10 cellular contexts compared by ENCODE assay signal in genomic region chr16:28063047-28063521, GRCh38. TPM values are rescaled to one million over a fixed set of nuclear protein-coding genes. Genes with fewer than 3 reads are reported as not detected.
DNase-seq lines count a peak whose midpoint lies in the region; ATAC-seq lines count a peak whose summit lies in the region.
"Had no signal": no experiment of that assay in that cellular context is flagged by ENCODE, and none has a peak within 500 bp of the region (broad histone marks: within the 10 kb centered on the region; RNA-seq: fewer than 3 reads in every experiment).

No MANE protein-coding gene starts in this region.

- WGBS in right cardiac atrium = under 1% methylated on average over 71 of the region's 71 CpGs

- H3K4me3 ChIP-seq in right cardiac atrium (ENCODE audit: low read length) (peak overlapping the region; percentile 73), skeletal muscle tissue (ENCODE audit: low read length in 3 of 3) (peak overlapping the region in 2 of 3 donors; percentile 36 to 41)

- intact Hi-C loops in right cardiac atrium (cut with DNase I) = loop anchor here in 2 of 4 donors (5.0 to 10.0 kb wide), 3 partner anchors 86 to 428 kb away; no protein-coding TSS in a partner anchor

- DNase-seq in NCI-H1417 (lab: John Stamatoyannopoulos, UW) = peak in 2 of 3 experiments; percentile 28 to 39
- no peak for DNase-seq in NCI-H1417 treated with DMSO at 0.1 percent for 48 hours (lab: John Stamatoyannopoulos, UW)
- DNase-seq in NOMO-1 (lab: John Stamatoyannopoulos, UW; ENCODE audit: unreplicated experiment in 2 of 2) = peak; percentile 37 to 39
- no peak for DNase-seq in right cardiac atrium
- DNase-seq in islet precursor cell = no peak
- DNase-seq in HK-2 (ENCODE audit: unreplicated experiment) = no peak

- no peaks in the 10 kb centered on the region for H3K9me3 ChIP-seq in right cardiac atrium (ENCODE audit: control insufficient read depth, low read length)
- H3K9me3 ChIP-seq in skeletal muscle tissue (ENCODE audit: control insufficient read depth in 3 of 3, low read length in 3 of 3) = no peaks in the 10 kb centered on the region

- H3K9ac ChIP-seq in skeletal muscle tissue (ENCODE audit: low read depth in 1 of 3, low read length in 3 of 3) = no peak overlapping the region

- no peak for ATAC-seq in right cardiac atrium
- ATAC-seq in HG02981 (IDR thresholded peaks at IDR 0.05; ENCODE audit: unreplicated experiment) = no peak
- ATAC-seq: HCT116 had no signal

- peak overlapping the region; percentile 31 for H3K27ac ChIP-seq in right cardiac atrium (ENCODE audit: low read length)
- no peak overlapping the region for H3K27ac ChIP-seq in skeletal muscle tissue (ENCODE audit: low read depth, low read length)

- no peaks in the 10 kb centered on the region for H3K27me3 ChIP-seq in right cardiac atrium (ENCODE audit: control insufficient read depth, insufficient read depth)
- H3K27me3 ChIP-seq in skeletal muscle tissue (ENCODE audit: control insufficient read depth in 3 of 3, insufficient read depth in 3 of 3, low read length in 3 of 3) = peaks cover 35 to 56% (median 51%) of the 10 kb centered on the region in 3 donors

- no peaks in the 10 kb centered on the region for H3K36me3 ChIP-seq in skeletal muscle tissue (ENCODE audit: control insufficient read depth in 3 of 3, insufficient read depth in 3 of 3, low read length in 3 of 3)

- H3K4me1 ChIP-seq in right cardiac atrium (ENCODE audit: control insufficient read depth, insufficient read depth, low read length) = peaks cover 3% of the 10 kb centered on the region
- peaks cover 11% of the 10 kb centered on the region in 3 donors for H3K4me1 ChIP-seq in skeletal muscle tissue (ENCODE audit: control insufficient read depth in 3 of 3, insufficient read depth in 3 of 3, low read length in 3 of 3)

RNA-seq across cellular contexts. Expression of gene GSG1L, which starts 0.4 kb away (rescaled TPM):
- total RNA-seq in right cardiac atrium (10 to 100 TPM; 29.5 to 44.8 (median 35.0) TPM), skeletal muscle tissue (2.1 TPM)
- polyA plus RNA-seq in right cardiac atrium = 30.4 TPM
- total RNA-seq: mesenteric fat pad had no signal

Comparison
In these comparisons a context has a peak if more than half of its experiments do, and no peak if none do; other contexts are left out.
1. DNase-seq: peak in NCI-H1417 (2 of 3) and NOMO-1 (2 of 2); none in NCI-H1417 treated with DMSO at 0.1 percent for 48 hours (single experiment), right cardiac atrium (0 of 3), islet precursor cell (single experiment) and HK-2 (single experiment).